Comparison of ENCODE assay signal across 8 cellular contexts in the genomic region with DNA sequence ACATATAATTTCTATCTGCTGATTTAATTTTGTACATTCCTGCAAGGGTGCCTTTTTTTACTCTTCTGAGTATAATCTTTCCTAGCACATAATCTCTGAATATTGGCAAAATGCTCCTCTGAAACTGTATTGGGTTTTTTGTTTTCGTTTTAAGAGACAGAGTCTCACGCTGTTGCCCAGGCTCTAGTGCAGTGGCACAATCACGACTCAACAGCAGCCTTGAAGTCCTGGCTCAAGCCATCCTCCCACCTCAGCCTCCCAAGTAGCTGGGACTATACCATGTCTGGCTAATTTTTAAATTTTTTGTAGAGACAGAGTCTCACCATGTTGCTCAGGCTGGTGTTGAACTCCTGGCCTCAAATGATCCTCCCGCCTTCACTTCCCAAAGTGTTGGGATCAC.
DNase-seq lines count a peak whose midpoint lies in the region; ATAC-seq and TF ChIP-seq lines count a peak whose summit lies in the region.

No MANE protein-coding gene starts in this region.

- H3K4me3 Mint-ChIP-seq in memory B cell: peak overlapping the region; percentile 97
- peak overlapping the region; percentile 89 for H3K4me3 Mint-ChIP-seq in type B pancreatic cell

- TF ChIP-seq CTCF in cardiac muscle cell (IDR thresholded peaks at IDR 0.05; ENCODE audit: low read depth, low read length) (no peak), astrocyte of the spinal cord (IDR thresholded peaks at IDR 0.05; ENCODE audit: low read depth, low read length) (no peak), type B pancreatic cell (conservative IDR thresholded peaks at IDR 0.05) (no peak)

- no peak for DNase-seq in cardiac muscle cell (ENCODE audit: low read depth in 1 of 2, low spot score in 1 of 2)
- DNase-seq in Right ventricle myocardium superior: no peak
- DNase-seq in astrocyte of the spinal cord (ENCODE audit: low read depth, low spot score): no peak
- DNase-seq in memory B cell (ENCODE audit: low spot score in 2 of 2): no peak
- DNase-seq in type B pancreatic cell (ENCODE audit: extremely low spot score, unreplicated experiment): no peak
- DNase-seq in NCI-H1436 (lab: John Stamatoyannopoulos, UW): no peak
- no peak for DNase-seq in left colon

- no peaks in the 10 kb centered on the region for H3K27me3 ChIP-seq in cardiac muscle cell

- peaks cover 82% of the 10 kb centered on the region for H3K4me1 ChIP-seq in cardiac muscle cell (ENCODE audit: low read depth)

- H3K4me3 ChIP-seq in cardiac muscle cell (peak overlapping the region; percentile 34), astrocyte of the spinal cord (ENCODE audit: low read depth, low read length) (peak overlapping the region; percentile 63)

- H3K36me3 Mint-ChIP-seq in memory B cell (peaks cover 2% of the 10 kb centered on the region), type B pancreatic cell (peaks cover 8% of the 10 kb centered on the region)

- H3K4me1 Mint-ChIP-seq in memory B cell (peaks cover 55% of the 10 kb centered on the region), type B pancreatic cell (ENCODE audit: unreplicated experiment) (peaks cover 59% of the 10 kb centered on the region)

- H3K36me3 ChIP-seq in cardiac muscle cell: no peaks in the 10 kb centered on the region

- H3K27ac Mint-ChIP-seq in memory B cell (peak overlapping the region; percentile 87), type B pancreatic cell (peak overlapping the region; percentile 84)

- H3K9me3 Mint-ChIP-seq in memory B cell (no peaks in the 10 kb centered on the region), type B pancreatic cell (no peaks in the 10 kb centered on the region)

- no peak overlapping the region for H3K27ac ChIP-seq in cardiac muscle cell

- intact Hi-C loops in Right ventricle myocardium superior (cut with DNase I): no loop called here
- intact Hi-C loops in left colon (cut with DNase I, micrococcal nuclease): no loop called here

- ATAC-seq in Right ventricle myocardium superior (ENCODE audit: poor library complexity) (no peak), memory B cell (ENCODE audit: low read depth) (no peak), GM18873 (IDR thresholded peaks at IDR 0.05; ENCODE audit: low FRiP score, unreplicated experiment) (no peak), left colon (no peak)

- in situ Hi-C loops in astrocyte of the spinal cord (cut with HindIII; ENCODE audit: low sequenced_read_pairs): no loop called here

- H3K27me3 Mint-ChIP-seq in memory B cell (no peaks in the 10 kb centered on the region), type B pancreatic cell (no peaks in the 10 kb centered on the region)

- no peaks in the 10 kb centered on the region for H3K9me3 ChIP-seq in cardiac muscle cell (ENCODE audit: low read depth)
